ENCODE assay signal across 8 cellular contexts in genomic region chr11:73308003-73308962, GRCh38. TPM values are rescaled to one million over a fixed set of nuclear protein-coding genes. Genes with fewer than 3 reads are reported as not detected.
A peak's percentile ranks its signal among the peaks of the same experiment; 100 is the strongest.
DNase-seq lines count a peak whose midpoint lies in the region; ATAC-seq, FAIRE-seq and TF ChIP-seq lines count a peak whose summit lies in the region.

ARHGEF17 (plus strand) TSS chr11:73308276; CDS start chr11:73308639, 363 bp downstream.

- H3K9ac ChIP-seq in DND-41 (ENCODE audit: low read depth, low read length) (peak within 1 kb of the TSS; percentile 57), GM12878 (ENCODE audit: control insufficient read depth, insufficient read depth, low read length) (peak within 1 kb of the TSS; percentile 66)

- H3K4me1 ChIP-seq in DND-41 (ENCODE audit: insufficient read depth, low read length) (peaks cover 18% of the 10 kb centered on the region), GM12878 (ENCODE audit: control insufficient read depth, insufficient read depth, low read length) (peaks cover 7% of the 10 kb centered on the region; the same call in 1 of the 2 replicates), right cardiac atrium (ENCODE audit: control insufficient read depth, insufficient read depth, low read length) (peaks cover 8% of the 10 kb centered on the region), psoas muscle (peaks cover 9% of the 10 kb centered on the region)

- TF ChIP-seq CTCF in DND-41 (IDR thresholded peaks at IDR 0.05; ENCODE audit: borderline replicate concordance, extremely low read depth, low read length, poor library complexity, severe bottlenecking) (no peak), GM12878 (IDR thresholded peaks at IDR 0.05 in 2 of 3, conservative IDR thresholded peaks at IDR 0.05 in 1 of 3; ENCODE audit: control insufficient read depth in 2 of 3, extremely low read depth in 1 of 3, insufficient read depth in 1 of 3, low read depth in 3 of 3, low read length in 3 of 3) (no peak), psoas muscle (IDR thresholded peaks at IDR 0.05) (no peak)

- RAD21 ChIA-PET in GM12878 (lab: Charles Lee; ENCODE audit: unreplicated experiment) = interaction anchor here (0.7 to 13.3 kb wide), 17 partner anchors 8 to 353 kb away, joined by 3 to 227 read pairs (median 6); no protein-coding TSS in a partner anchor

- POLR2A ChIA-PET in GM12878 (lab: Charles Lee) = interaction anchor here (0.9 to 4.7 kb wide), 5 partner anchors 11 to 172 kb away, joined by 3 to 40 read pairs (median 26); no protein-coding TSS in a partner anchor

- CTCF ChIA-PET in GM12878 (lab: Yijun Ruan, JAX) = interaction anchor here (0.6 to 9.1 kb wide), 11 partner anchors 10 to 89 kb away, joined by 3 to 287 read pairs (median 14); no protein-coding TSS in a partner anchor

- under 1% methylated on average over 95 of the region's 105 CpGs for WGBS in GM12878 (ENCODE audit: insufficient coverage, insufficient replicate concordance, low lambda C conversion rate, missing lambda C conversion rate)
- under 1% methylated on average over 105 of the region's 105 CpGs for WGBS in right cardiac atrium
- 0 to 1% (median 1%) methylated on average over 60 to 105 of the region's 105 CpGs for WGBS in psoas muscle, 3 donors

- peaks cover 8% of the 10 kb centered on the region for H3K27me3 ChIP-seq in DND-41 (ENCODE audit: insufficient read depth, low read length, poor library complexity)
- H3K27me3 ChIP-seq in GM12878 (replicated peaks in 1 of 2; ENCODE audit: control insufficient read depth in 2 of 2, insufficient read depth in 2 of 2, low read length in 1 of 2) = no peaks in the 10 kb centered on the region
- H3K27me3 ChIP-seq in right cardiac atrium (ENCODE audit: control insufficient read depth, insufficient read depth) = no peaks in the 10 kb centered on the region
- H3K27me3 ChIP-seq in psoas muscle (ENCODE audit: insufficient read depth in 3 of 3, low read length in 2 of 3) = peaks cover 0 to 5% (median 4%) of the 10 kb centered on the region in 3 donors

- H4K20me1 ChIP-seq in DND-41 (ENCODE audit: insufficient read depth, low read length) (no peaks in the 10 kb centered on the region; the same call in 1 of the 2 replicates), GM12878 (ENCODE audit: control insufficient read depth, insufficient read depth) (no peaks in the 10 kb centered on the region)

- SMC1A ChIA-PET in GM12878 (lab: Charles Lee; ENCODE audit: uncharacterized antibody, unreplicated experiment) = interaction anchor here (1.4 to 6.3 kb wide), 7 partner anchors 10 to 115 kb away, joined by 5 to 134 read pairs (median 14); no protein-coding TSS in a partner anchor

- H3K9me3 ChIP-seq in DND-41 (ENCODE audit: insufficient read depth, low read length, severe bottlenecking) (no peaks in the 10 kb centered on the region), GM12878 (replicated peaks; ENCODE audit: control insufficient read depth, insufficient read depth, low read length) (no peaks in the 10 kb centered on the region), right cardiac atrium (ENCODE audit: control insufficient read depth, low read length) (no peaks in the 10 kb centered on the region), psoas muscle (no peaks in the 10 kb centered on the region)

- H3K79me2 ChIP-seq in DND-41 (ENCODE audit: insufficient read depth, low read length) (no peaks in the 10 kb centered on the region), GM12878 (ENCODE audit: control insufficient read depth, insufficient read depth, low read length) (peaks cover 34% of the 10 kb centered on the region)

- TF ChIP-seq EP300 in GM12878 (IDR thresholded peaks at IDR 0.05; ENCODE audit: borderline replicate concordance in 1 of 2, control insufficient read depth in 1 of 2, low read depth in 2 of 2, low read length in 2 of 2) = no peak

- BruUV-seq in GM12878 (replicated peaks; lab: Mats Ljungman, UMichigan) = TSS peak; percentile 67

- peak; percentile 50; the same call in 1 of the 2 replicates for TF ChIP-seq POLR2A in GM12878 (IDR thresholded peaks at IDR 0.05; ENCODE audit: low read depth, low read length)

- H3K36me3 ChIP-seq in DND-41 (ENCODE audit: insufficient read depth, low read length) (no peaks in the 10 kb centered on the region), GM12878 (ENCODE audit: control insufficient read depth in 2 of 2, insufficient read depth in 2 of 2, low read length in 1 of 2) (no peaks in the 10 kb centered on the region), psoas muscle (ENCODE audit: insufficient read depth in 1 of 2, low read depth in 1 of 2) (no peaks in the 10 kb centered on the region)

- H2AFZ ChIP-seq in DND-41 (ENCODE audit: low read depth, low read length) (peak within 1 kb of the TSS; percentile 92), GM12878 (ENCODE audit: control insufficient read depth, low read depth, low read length) (peak within 1 kb of the TSS; percentile 96)

- H3K27ac ChIP-seq in DND-41 (ENCODE audit: low read length) (peak within 1 kb of the TSS; percentile 65), GM12878 (ENCODE audit: control insufficient read depth, insufficient read depth) (peak within 1 kb of the TSS; percentile 69), right cardiac atrium (ENCODE audit: low read length) (peak within 1 kb of the TSS; percentile 92), psoas muscle (peak within 1 kb of the TSS; percentile 82)

- ATAC-seq in DND-41 (ENCODE audit: insufficient read depth, low read depth) (peak; percentile 63), GM21619 (IDR thresholded peaks at IDR 0.05; ENCODE audit: unreplicated experiment) (peak; percentile 31), GM12878 (peak; percentile 19), right cardiac atrium (peak; percentile 50 to 58), psoas muscle (peak; percentile 35 to 48 (median 38))

- intact Hi-C loops in GM12878 (cut with micrococcal nuclease; ENCODE audit: unreplicated experiment) (loop anchor here (5.0 kb wide), 1 partner anchor 69 kb away; the partner anchor contains the start of gene RELT), right cardiac atrium (cut with DNase I) (loop anchor here in 1 of 4 donors (2.0 kb wide), 1 partner anchor 27 kb away; no protein-coding TSS in a partner anchor), psoas muscle (cut with DNase I) (no loop called here)

- H3K4me3 ChIP-seq in DND-41 (ENCODE audit: low read depth in 1 of 2, low read length in 2 of 2) = peak within 1 kb of the TSS; percentile 41 to 70; a peak in 3 of 4 replicates
- H3K4me3 ChIP-seq in GM12878 = peak within 1 kb of the TSS; percentile 76
- H3K4me3 ChIP-seq in right cardiac atrium (ENCODE audit: low read length) = peak within 1 kb of the TSS; percentile 76
- peak within 1 kb of the TSS; percentile 80 for H3K4me3 ChIP-seq in psoas muscle

- DNase-seq in DND-41 (peak; percentile 80), KBM-7 (peak; percentile 34), SK-MEL-5 (ENCODE audit: low read depth, low spot score) (peak; percentile 73), GM12878 (ENCODE audit: low read depth, low spot score) (no peak), right cardiac atrium (peak; percentile 79 to 92 (median 89)), psoas muscle (peak; percentile 74 to 82), middle frontal gyrus (ENCODE audit: extremely low spot score, low spot score) (no peak)

- no peak for TF ChIP-seq RAD21 in GM12878 (IDR thresholded peaks at IDR 0.05; ENCODE audit: insufficient read depth, low read depth, low read length)

- no peak for FAIRE-seq in GM12878 (lab: Jason Lieb, UNC)

- in situ Hi-C loops in KBM-7 (cut with MboI; ENCODE audit: low pct_unique_long_range_greater_than_20kb, low sequenced_read_pairs) = no loop called here
- in situ Hi-C loops in SK-MEL-5 (cut with HindIII; ENCODE audit: low pct_unique_long_range_greater_than_20kb, low sequenced_read_pairs) = no loop called here
- in situ Hi-C loops in GM12878 (cut with MboI) = no loop called here

- H3K4me2 ChIP-seq in DND-41 (ENCODE audit: insufficient read depth, low read length) (peak within 1 kb of the TSS; percentile 96), GM12878 (ENCODE audit: control insufficient read depth, insufficient read depth) (peak within 1 kb of the TSS; percentile 97)

TF ChIP-seq in GM12878, 131 proteins besides CTCF, POLR2A, EP300 and RAD21 (continues in another document):
- no peak for TF ChIP-seq ATF3 (IDR thresholded peaks at IDR 0.05; ENCODE audit: borderline replicate concordance, extremely low read depth, low read depth, low read length)
- TF ChIP-seq MYC (IDR thresholded peaks at IDR 0.05; ENCODE audit: insufficient read depth, insufficient read length, insufficient replicate concordance, low read length, severe bottlenecking) = peak; percentile 44
- TF ChIP-seq CHD4 (IDR thresholded peaks at IDR 0.05) = no peak
- TF ChIP-seq DPF2 (IDR thresholded peaks at IDR 0.05) = peak; percentile 80
- TF ChIP-seq SMAD5 (IDR thresholded peaks at IDR 0.05; ENCODE audit: low read depth) = no peak
- peak; percentile 93 for TF ChIP-seq LARP7 (IDR thresholded peaks at IDR 0.05)

RNA-seq across cellular contexts. Expression of gene ARHGEF17, which starts in this region (rescaled TPM):
- total RNA-seq in SK-MEL-5 (2014; rRNA removed; shearing (Covaris generic)) = 1.1 and 1.5 TPM in 2 replicates
- 5.2 and 7.0 TPM in 2 replicates for polyA plus RNA-seq in SK-MEL-5 (2015; cell fraction: cytosol; rRNA removed)
- 19.2 and 24.5 TPM in 2 replicates for polyA plus RNA-seq in SK-MEL-5 (2015; cell fraction: nucleus; rRNA removed)
- total RNA-seq in GM12878 (2013; cell fraction: nucleolus; rRNA removed) = 89.0 and 109 TPM in 2 replicates
- total RNA-seq in GM12878 (2014; rRNA removed) (1.9 and 3.0 TPM in 2 replicates), GM12878 (2014; rRNA removed; fragmentation: Illumina TruSeq; extraction: Trizol) (1.2 and 1.6 TPM in 2 replicates), GM12878 (2021) (3.6 and 5.2 TPM in 2 replicates), right cardiac atrium (10 to 100 TPM; 47.6 to 53.8 (median 49.3) TPM), psoas muscle (10 to 100 TPM; 10.8 to 38.4 (median 15.5) TPM)
- 1.6 TPM for polyA plus RNA-seq in GM12878 (2011; ENCODE audit: low read depth)
- polyA plus RNA-seq in GM12878 (2011; rRNA removed) (7.2 and 11.0 TPM in 2 replicates), GM12878 (2014; fragmentation: Illumina TruSeq; extraction: Trizol) (1.8 and 1.9 TPM in 2 replicates), GM12878 (2014; fragmentation: Nextera tagmentation; extraction: Ambion mirVana) (under 1 TPM; 0.15 to 0.31 TPM), GM12878 (2014; rRNA removed) (3.5 and 7.0 TPM in 2 replicates), GM12878 (2016; fragmentation: Nextera tagmentation; extraction: Ambion mirVana) (under 1 TPM; 0.20 to 0.27 TPM), right cardiac atrium (34.0 TPM), psoas muscle (1 to 10 TPM; 5.7 to 7.9 (median 6.9) TPM)
- 13.6 and 18.5 TPM in 2 replicates for polyA plus RNA-seq in GM12878 (2011; cell fraction: cytosol; rRNA removed)
- polyA plus RNA-seq in GM12878 (2011; cell fraction: nucleus; rRNA removed) = 111 and 113 TPM in 2 replicates
- polyA plus RNA-seq in GM12878 (2012) = 5.5 and 5.6 TPM in 2 replicates
- polyA minus RNA-seq in GM12878 (2011; rRNA and poly(A)+ RNA removed) = 17.6 and 36.7 TPM in 2 replicates
- polyA minus RNA-seq in GM12878 (2011; cell fraction: cytosol; rRNA and poly(A)+ RNA removed) = 12.2 and 14.6 TPM in 2 replicates
- 33.4 and 53.6 TPM in 2 replicates for polyA minus RNA-seq in GM12878 (2011; cell fraction: nucleus; rRNA and poly(A)+ RNA removed)

Comparison
In these comparisons a context has a peak if more than half of its experiments do, and no peak if none do; other contexts are left out.
1. DNase-seq: peak in DND-41 (single experiment), KBM-7 (single experiment), SK-MEL-5 (single experiment), right cardiac atrium (3 of 3) and psoas muscle (2 of 2); none in GM12878 (single experiment) and middle frontal gyrus (single experiment).
2. Peak in every context shown above with its lines, with median percentiles within 50 percentile points of each other: ATAC-seq, H3K27ac ChIP-seq and H3K4me3 ChIP-seq.